In genomic region chr11:64522036-64522435, GRCh38 we compare ENCODE assay signal across 23 cellular contexts. TPM values are rescaled to one million over a fixed set of nuclear protein-coding genes. Genes with fewer than 3 reads are reported as not detected.
"Had no signal": no experiment of that assay in that cellular context is flagged by ENCODE, and none has a peak within 500 bp of the region (broad histone marks: within the 10 kb centered on the region; RNA-seq: fewer than 3 reads in every experiment).

No MANE protein-coding gene starts in this region.

- H3K4me3 ChIP-seq: K562, SJSA1, SK-N-MC had no signal

- H3K27ac ChIP-seq: KMS-11, SJSA1, SK-N-MC had no signal

- H3K4me3 Mint-ChIP-seq: IgD-negative memory B cell had no signal

- H3K36me3 ChIP-seq: SJSA1 had no signal

- H3K36me3 Mint-ChIP-seq: IgD-negative memory B cell had no signal

- ATAC-seq: K562 had no signal

- H3K27ac Mint-ChIP-seq: IgD-negative memory B cell had no signal

- DNase-seq: Kasumi-1, MM.1S, NCI-H1092 treated with DMSO at 0.1 percent for 48 hours, NCI-H1436, NCI-H187, NCI-H2029, NCI-H2081 treated with DMSO at 0.1 percent for 48 hours, NCI-H2171, NCI-H226, NCI-H446, NCI-H510A, NCI-H524 treated with DMSO at 0.1 percent for 48 hours, NCI-H69, NCI-H774, Right ventricle myocardium superior, RPMI8226, SIG-M5 had no signal

- H3K4me1 ChIP-seq: SJSA1 had no signal

- H3K9me3 ChIP-seq: SJSA1 had no signal

RNA-seq across cellular contexts. Expression of gene SLC22A11, which starts 33.7 kb away (rescaled TPM):
- total RNA-seq: K562, M059J, Right ventricle myocardium superior, SJSA1 had no signal
